In the genomic region with DNA sequence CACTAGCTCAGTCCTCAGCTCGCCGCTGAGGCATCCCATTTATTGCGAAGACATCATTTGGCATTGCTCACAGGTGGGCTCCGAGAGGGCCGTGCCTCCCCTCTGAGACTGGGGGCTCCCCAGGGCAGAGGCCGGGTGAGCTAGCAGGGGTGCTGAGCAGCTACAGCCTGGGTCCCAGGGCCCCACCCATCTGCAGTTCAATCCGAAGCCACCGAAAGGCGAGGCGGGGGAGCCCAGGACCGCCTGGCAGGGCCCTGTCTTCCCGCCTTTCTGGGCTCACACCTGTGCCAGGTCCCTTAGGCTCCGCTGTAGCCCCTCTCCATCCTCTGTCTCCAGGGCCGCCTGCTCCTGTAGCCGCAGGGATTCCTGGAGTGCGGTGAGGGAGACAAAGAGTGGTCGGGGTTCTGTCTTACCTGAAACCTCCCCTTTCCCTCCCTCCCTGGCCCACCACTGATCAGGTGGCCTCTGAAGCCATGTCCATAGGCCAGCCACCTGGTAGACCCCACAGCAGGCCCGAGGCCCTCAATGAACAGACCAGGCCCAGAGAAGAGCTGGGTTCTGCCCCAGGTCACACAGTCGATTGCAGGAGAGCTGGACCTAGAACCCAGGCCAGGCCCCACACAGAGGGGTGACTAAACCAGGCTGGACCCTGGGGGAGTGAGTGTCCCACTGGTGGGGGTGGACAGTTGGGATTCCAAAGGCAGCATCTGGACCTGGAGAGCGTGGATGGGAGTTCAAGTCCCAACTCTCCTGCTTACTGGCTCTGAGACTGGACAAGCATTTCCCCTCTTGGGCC, we compare ENCODE assay signal across 13 cellular contexts. TPM values are rescaled to one million over a fixed set of nuclear protein-coding genes. Genes with fewer than 3 reads are reported as not detected.
DNase-seq lines count a peak whose midpoint lies in the region; ATAC-seq and TF ChIP-seq lines count a peak whose summit lies in the region.
"Had no signal": no experiment of that assay in that cellular context is flagged by ENCODE, and none has a peak within 500 bp of the region (broad histone marks: within the 10 kb centered on the region; RNA-seq: fewer than 3 reads in every experiment).

No MANE protein-coding gene starts in this region.

- no peak overlapping the region for H3K18ac ChIP-seq in H9 (ENCODE audit: insufficient read length, low read depth, low read length)

- no peak overlapping the region for H3K4me3 ChIP-seq in right cardiac atrium (ENCODE audit: low read length)
- no peak overlapping the region for H3K4me3 ChIP-seq in sigmoid colon
- H3K4me3 ChIP-seq: gastroesophageal sphincter had no signal

- H2AK5ac ChIP-seq in H9 (ENCODE audit: insufficient read length, low read length) = no peak overlapping the region

- H2BK120ac ChIP-seq in H9 (ENCODE audit: low read depth, low read length, poor library complexity, severe bottlenecking) = no peak overlapping the region

- H3K36me3 Mint-ChIP-seq in H9 (ENCODE audit: insufficient read depth in 1 of 3, low read depth in 3 of 3) = peaks cover 36 to 75% (median 72%) of the 10 kb centered on the region in 3 experiments

- peak; percentile 4 to 6 for ATAC-seq in right cardiac atrium
- ATAC-seq in HG03097 (IDR thresholded peaks at IDR 0.05; ENCODE audit: low FRiP score, unreplicated experiment) = no peak
- ATAC-seq in HG03442 (IDR thresholded peaks at IDR 0.05; ENCODE audit: unreplicated experiment) = no peak
- ATAC-seq: gastroesophageal sphincter had no signal

- no peaks in the 10 kb centered on the region for H4K20me1 ChIP-seq in H9 (ENCODE audit: control insufficient read depth, insufficient read depth, insufficient read length)

- H3K23me2 ChIP-seq in H9 (ENCODE audit: insufficient read length, low read depth, low read length, poor library complexity, severe bottlenecking) = no peaks in the 10 kb centered on the region

- no peaks in the 10 kb centered on the region for H3K79me2 ChIP-seq in H9 (ENCODE audit: insufficient read depth, low read length)

- peak overlapping the region in 2 of 3 experiments; percentile 36 to 78; a peak in 2 of 7 replicates for H3K27ac Mint-ChIP-seq in H9

- H3K56ac ChIP-seq in H9 (ENCODE audit: insufficient read length, low read depth, low read length) = no peak overlapping the region

- intact Hi-C loops in right cardiac atrium (cut with DNase I) = no loop called here
- intact Hi-C loops in sigmoid colon (cut with DNase I) = no loop called here

- H3K9me3 Mint-ChIP-seq in H9 = no peaks in the 10 kb centered on the region; a peak in 1 of 5 replicates

- no peak for TF ChIP-seq CTCF in H9 (conservative IDR thresholded peaks at IDR 0.05)
- TF ChIP-seq CTCF in sigmoid colon (IDR thresholded peaks at IDR 0.05) = no peak

- TF ChIP-seq EP300 in sigmoid colon (IDR thresholded peaks at IDR 0.05) = no peak

- H3K9ac ChIP-seq in H9 (ENCODE audit: extremely low read depth, insufficient read length, low read length) = no peak overlapping the region

- H3K36me3 ChIP-seq in sigmoid colon = peaks cover 45 to 85% (median 59%) of the 10 kb centered on the region in 4 donors

- H4K5ac ChIP-seq in H9 (ENCODE audit: insufficient read length, low read depth, low read length) = no peak overlapping the region

- no peak overlapping the region for H3K14ac ChIP-seq in H9 (ENCODE audit: insufficient read depth, low read length)

- H3K27me3 Mint-ChIP-seq in H9 (ENCODE audit: low read depth) = no peaks in the 10 kb centered on the region
- H3K27me3 Mint-ChIP-seq: CD4-positive, alpha-beta memory T cell had no signal

- DNase-seq in H9 (peak; percentile 58), right cardiac atrium (peak; percentile 22 to 75 (median 52)), sigmoid colon (peak; percentile 84), inferior parietal cortex (ENCODE audit: extremely low spot score) (no peak), glomerular visceral epithelial cell (ENCODE audit: extremely low spot score) (no peak)
- peak; percentile 65 for DNase-seq in activated CD8-positive, alpha-beta memory T cell treated with anti-CD3 and anti-CD28 coated beads for 24 hours
- DNase-seq: CD4-positive, alpha-beta memory T cell; MV-4-11; occipital lobe; stimulated activated CD4-positive, alpha-beta T cell treated with anti-CD3 and anti-CD28 coated beads, Interleukin-4, amount 100 ng/mL, for 24 hours had no signal

- no peak for TF ChIP-seq POLR2A in sigmoid colon (IDR thresholded peaks at IDR 0.05)

- no peak overlapping the region for H2BK20ac ChIP-seq in H9 (ENCODE audit: low read depth, low read length, poor library complexity, severe bottlenecking)

- no peaks in the 10 kb centered on the region for H3K27me3 ChIP-seq in H9 (ENCODE audit: insufficient read depth, low read length)
- H3K27me3 ChIP-seq in right cardiac atrium (ENCODE audit: control insufficient read depth, insufficient read depth) = no peaks in the 10 kb centered on the region
- H3K27me3 ChIP-seq in sigmoid colon = no peaks in the 10 kb centered on the region
- H3K27me3 ChIP-seq: gastroesophageal sphincter had no signal

- H3K4me3 Mint-ChIP-seq in H9 = no peak overlapping the region; a peak in 1 of 5 replicates
- H3K4me3 Mint-ChIP-seq: CD4-positive, alpha-beta memory T cell had no signal

- no peak overlapping the region for H2BK15ac ChIP-seq in H9 (ENCODE audit: low read depth, low read length)

- WGBS in H9 (ENCODE audit: extremely low coverage, insufficient read length, low lambda C conversion rate) = no CpG with 5 or more reads among the region's 20 CpGs
- WGBS in right cardiac atrium = 93% methylated on average over 20 of the region's 20 CpGs
- 90 to 94% methylated on average over 20 of the region's 20 CpGs for WGBS in sigmoid colon, 2 donors

- H3K4me1 Mint-ChIP-seq in H9 = no peaks in the 10 kb centered on the region; a peak in 1 of 4 replicates

- H3K27ac ChIP-seq in H9 (ENCODE audit: insufficient read length, low read depth, low read length) (no peak overlapping the region), right cardiac atrium (ENCODE audit: low read length) (no peak overlapping the region), sigmoid colon (no peak overlapping the region)
- H3K27ac ChIP-seq: gastroesophageal sphincter had no signal

- no peak overlapping the region for H2BK5ac ChIP-seq in H9 (ENCODE audit: insufficient read length, low read length)

- no peak overlapping the region for H3K23ac ChIP-seq in H9 (ENCODE audit: insufficient read length, low read depth, low read length)

- H3K4me1 ChIP-seq in H9 (ENCODE audit: insufficient read depth, low read length) = no peaks in the 10 kb centered on the region
- H3K4me1 ChIP-seq in right cardiac atrium (ENCODE audit: control insufficient read depth, insufficient read depth, low read length) = no peaks in the 10 kb centered on the region
- H3K4me1 ChIP-seq in sigmoid colon = no peaks in the 10 kb centered on the region
- H3K4me1 ChIP-seq: gastroesophageal sphincter had no signal

- H3K4me2 ChIP-seq in H9 (ENCODE audit: insufficient read depth, insufficient read length, low read length) = no peak overlapping the region

- no peaks in the 10 kb centered on the region for H3K79me1 ChIP-seq in H9 (ENCODE audit: insufficient read depth, low read depth, low read length, poor library complexity, severe bottlenecking)

- no peak overlapping the region for H3K4ac ChIP-seq in H9 (ENCODE audit: low read depth, low read length)

- H3K9me3 ChIP-seq in H9 (ENCODE audit: control insufficient read depth, low read depth, low read length) (no peaks in the 10 kb centered on the region), right cardiac atrium (ENCODE audit: control insufficient read depth, low read length) (no peaks in the 10 kb centered on the region), sigmoid colon (no peaks in the 10 kb centered on the region)
- H3K9me3 ChIP-seq: gastroesophageal sphincter had no signal

- H4K91ac ChIP-seq in H9 (ENCODE audit: insufficient read length, low read depth, low read length) = no peak overlapping the region

- H2BK12ac ChIP-seq in H9 (ENCODE audit: insufficient read length, low read depth, low read length) = no peak overlapping the region

- H3T11ph ChIP-seq in H9 (ENCODE audit: low read length) = no peak overlapping the region

- H4K8ac ChIP-seq in H9 (replicated peaks; ENCODE audit: insufficient read length, low read depth, low read length) = no peak overlapping the region

- H2AFZ ChIP-seq in H9 (ENCODE audit: low read length) = no peak overlapping the region

RNA-seq across cellular contexts. Expression of a gene that starts 18.1 kb away (rescaled TPM):
- total RNA-seq in H9 (2021) (27.7 and 29.3 TPM in 2 replicates), right cardiac atrium (10 to 100 TPM in 3 of 4 donors, 1 to 10 TPM in 1; 8.9 to 18.7 (median 15.7) TPM), sigmoid colon (10 to 100 TPM; 30.3 to 80.9 (median 37.2) TPM)
- polyA plus RNA-seq in right cardiac atrium (6.5 TPM), sigmoid colon (10 to 100 TPM; 12.1 to 42.8 (median 21.0) TPM)

RNA-seq across cellular contexts. Expression of a gene that starts 35.3 kb away (rescaled TPM):
- 1,874 and 2,051 TPM in 2 replicates for total RNA-seq in H9 (2021)
- total RNA-seq in right cardiac atrium = 1,000 to 10,000 TPM; 3,675 to 8,578 (median 7,073) TPM
- polyA plus RNA-seq in right cardiac atrium = not detected
- under 1 TPM; under 0.01 TPM for total RNA-seq in sigmoid colon
- not detected for polyA plus RNA-seq in sigmoid colon
- polyA plus RNA-seq: CD4-positive, alpha-beta memory T cell had no signal

Comparison
In these comparisons a context has a peak if more than half of its experiments do, and no peak if none do; other contexts are left out.
1. DNase-seq: peak in H9 (single experiment), activated CD8-positive, alpha-beta memory T cell treated with anti-CD3 and anti-CD28 coated beads for 24 hours (single experiment), right cardiac atrium (3 of 3) and sigmoid colon (single experiment); none in inferior parietal cortex (single experiment) and glomerular visceral epithelial cell (single experiment).
2. ATAC-seq: peak in right cardiac atrium (2 of 2); none in HG03097 (single experiment) and HG03442 (single experiment).
3. RNA of a gene that starts 35.3 kb away (total RNA-seq): 3,675 to 8,578 TPM in right cardiac atrium and 1,874 to 2,051 TPM in H9; under 0.01 TPM in sigmoid colon; every median in the first group is over 1,000 times any median in the second.